In the genomic region with DNA sequence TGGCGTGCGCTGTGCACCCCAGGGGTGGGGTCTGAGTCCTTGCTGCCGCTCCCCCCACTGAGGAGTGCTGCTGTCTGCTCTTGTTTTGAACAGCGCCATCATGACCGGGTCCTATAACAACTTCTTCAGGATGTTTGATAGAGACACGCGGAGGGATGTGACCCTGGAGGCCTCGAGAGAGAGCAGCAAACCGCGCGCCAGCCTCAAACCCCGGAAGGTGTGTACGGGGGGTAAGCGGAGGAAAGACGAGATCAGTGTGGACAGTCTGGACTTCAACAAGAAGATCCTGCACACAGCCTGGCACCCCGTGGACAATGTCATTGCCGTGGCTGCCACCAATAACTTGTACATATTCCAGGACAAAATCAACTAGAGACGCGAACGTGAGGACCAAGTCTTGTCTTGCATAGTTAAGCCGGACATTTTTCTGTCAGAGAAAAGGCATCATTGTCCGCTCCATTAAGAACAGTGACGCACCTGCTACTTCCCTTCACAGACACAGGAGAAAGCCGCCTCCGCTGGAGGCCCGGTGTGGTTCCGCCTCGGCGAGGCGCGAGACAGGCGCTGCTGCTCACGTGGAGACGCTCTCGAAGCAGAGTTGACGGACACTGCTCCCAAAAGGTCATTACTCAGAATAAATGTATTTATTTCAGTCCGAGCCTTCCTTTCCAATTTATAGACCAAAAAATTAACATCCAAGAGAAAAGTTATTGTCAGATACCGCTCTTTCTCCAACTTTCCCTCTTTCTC, we compare ENCODE assay signal across 2 cellular contexts.
TF ChIP-seq lines count a peak whose summit lies in the region.

No MANE protein-coding gene starts in this region.

TF ChIP-seq in K562, 482 proteins besides CTCF, POLR2A, EP300 and RAD21:
- TF ChIP-seq ZKSCAN8 (CRISPR knock-in tag; IDR thresholded peaks at IDR 0.05) (no peak), HSF4 (CRISPR knock-in tag; IDR thresholded peaks at IDR 0.05; ENCODE audit: borderline replicate concordance) (no peak), ADNP (tag; IDR thresholded peaks at IDR 0.05) (no peak), BCL6 (CRISPR knock-in tag; IDR thresholded peaks at IDR 0.05) (no peak), NUFIP1 (IDR thresholded peaks at IDR 0.05; ENCODE audit: partially characterized antibody) (no peak), BACH1 (tag; IDR thresholded peaks at IDR 0.05) (no peak), NFXL1 (CRISPR knock-in tag; IDR thresholded peaks at IDR 0.05) (no peak)
- TF ChIP-seq, protein P1, sequence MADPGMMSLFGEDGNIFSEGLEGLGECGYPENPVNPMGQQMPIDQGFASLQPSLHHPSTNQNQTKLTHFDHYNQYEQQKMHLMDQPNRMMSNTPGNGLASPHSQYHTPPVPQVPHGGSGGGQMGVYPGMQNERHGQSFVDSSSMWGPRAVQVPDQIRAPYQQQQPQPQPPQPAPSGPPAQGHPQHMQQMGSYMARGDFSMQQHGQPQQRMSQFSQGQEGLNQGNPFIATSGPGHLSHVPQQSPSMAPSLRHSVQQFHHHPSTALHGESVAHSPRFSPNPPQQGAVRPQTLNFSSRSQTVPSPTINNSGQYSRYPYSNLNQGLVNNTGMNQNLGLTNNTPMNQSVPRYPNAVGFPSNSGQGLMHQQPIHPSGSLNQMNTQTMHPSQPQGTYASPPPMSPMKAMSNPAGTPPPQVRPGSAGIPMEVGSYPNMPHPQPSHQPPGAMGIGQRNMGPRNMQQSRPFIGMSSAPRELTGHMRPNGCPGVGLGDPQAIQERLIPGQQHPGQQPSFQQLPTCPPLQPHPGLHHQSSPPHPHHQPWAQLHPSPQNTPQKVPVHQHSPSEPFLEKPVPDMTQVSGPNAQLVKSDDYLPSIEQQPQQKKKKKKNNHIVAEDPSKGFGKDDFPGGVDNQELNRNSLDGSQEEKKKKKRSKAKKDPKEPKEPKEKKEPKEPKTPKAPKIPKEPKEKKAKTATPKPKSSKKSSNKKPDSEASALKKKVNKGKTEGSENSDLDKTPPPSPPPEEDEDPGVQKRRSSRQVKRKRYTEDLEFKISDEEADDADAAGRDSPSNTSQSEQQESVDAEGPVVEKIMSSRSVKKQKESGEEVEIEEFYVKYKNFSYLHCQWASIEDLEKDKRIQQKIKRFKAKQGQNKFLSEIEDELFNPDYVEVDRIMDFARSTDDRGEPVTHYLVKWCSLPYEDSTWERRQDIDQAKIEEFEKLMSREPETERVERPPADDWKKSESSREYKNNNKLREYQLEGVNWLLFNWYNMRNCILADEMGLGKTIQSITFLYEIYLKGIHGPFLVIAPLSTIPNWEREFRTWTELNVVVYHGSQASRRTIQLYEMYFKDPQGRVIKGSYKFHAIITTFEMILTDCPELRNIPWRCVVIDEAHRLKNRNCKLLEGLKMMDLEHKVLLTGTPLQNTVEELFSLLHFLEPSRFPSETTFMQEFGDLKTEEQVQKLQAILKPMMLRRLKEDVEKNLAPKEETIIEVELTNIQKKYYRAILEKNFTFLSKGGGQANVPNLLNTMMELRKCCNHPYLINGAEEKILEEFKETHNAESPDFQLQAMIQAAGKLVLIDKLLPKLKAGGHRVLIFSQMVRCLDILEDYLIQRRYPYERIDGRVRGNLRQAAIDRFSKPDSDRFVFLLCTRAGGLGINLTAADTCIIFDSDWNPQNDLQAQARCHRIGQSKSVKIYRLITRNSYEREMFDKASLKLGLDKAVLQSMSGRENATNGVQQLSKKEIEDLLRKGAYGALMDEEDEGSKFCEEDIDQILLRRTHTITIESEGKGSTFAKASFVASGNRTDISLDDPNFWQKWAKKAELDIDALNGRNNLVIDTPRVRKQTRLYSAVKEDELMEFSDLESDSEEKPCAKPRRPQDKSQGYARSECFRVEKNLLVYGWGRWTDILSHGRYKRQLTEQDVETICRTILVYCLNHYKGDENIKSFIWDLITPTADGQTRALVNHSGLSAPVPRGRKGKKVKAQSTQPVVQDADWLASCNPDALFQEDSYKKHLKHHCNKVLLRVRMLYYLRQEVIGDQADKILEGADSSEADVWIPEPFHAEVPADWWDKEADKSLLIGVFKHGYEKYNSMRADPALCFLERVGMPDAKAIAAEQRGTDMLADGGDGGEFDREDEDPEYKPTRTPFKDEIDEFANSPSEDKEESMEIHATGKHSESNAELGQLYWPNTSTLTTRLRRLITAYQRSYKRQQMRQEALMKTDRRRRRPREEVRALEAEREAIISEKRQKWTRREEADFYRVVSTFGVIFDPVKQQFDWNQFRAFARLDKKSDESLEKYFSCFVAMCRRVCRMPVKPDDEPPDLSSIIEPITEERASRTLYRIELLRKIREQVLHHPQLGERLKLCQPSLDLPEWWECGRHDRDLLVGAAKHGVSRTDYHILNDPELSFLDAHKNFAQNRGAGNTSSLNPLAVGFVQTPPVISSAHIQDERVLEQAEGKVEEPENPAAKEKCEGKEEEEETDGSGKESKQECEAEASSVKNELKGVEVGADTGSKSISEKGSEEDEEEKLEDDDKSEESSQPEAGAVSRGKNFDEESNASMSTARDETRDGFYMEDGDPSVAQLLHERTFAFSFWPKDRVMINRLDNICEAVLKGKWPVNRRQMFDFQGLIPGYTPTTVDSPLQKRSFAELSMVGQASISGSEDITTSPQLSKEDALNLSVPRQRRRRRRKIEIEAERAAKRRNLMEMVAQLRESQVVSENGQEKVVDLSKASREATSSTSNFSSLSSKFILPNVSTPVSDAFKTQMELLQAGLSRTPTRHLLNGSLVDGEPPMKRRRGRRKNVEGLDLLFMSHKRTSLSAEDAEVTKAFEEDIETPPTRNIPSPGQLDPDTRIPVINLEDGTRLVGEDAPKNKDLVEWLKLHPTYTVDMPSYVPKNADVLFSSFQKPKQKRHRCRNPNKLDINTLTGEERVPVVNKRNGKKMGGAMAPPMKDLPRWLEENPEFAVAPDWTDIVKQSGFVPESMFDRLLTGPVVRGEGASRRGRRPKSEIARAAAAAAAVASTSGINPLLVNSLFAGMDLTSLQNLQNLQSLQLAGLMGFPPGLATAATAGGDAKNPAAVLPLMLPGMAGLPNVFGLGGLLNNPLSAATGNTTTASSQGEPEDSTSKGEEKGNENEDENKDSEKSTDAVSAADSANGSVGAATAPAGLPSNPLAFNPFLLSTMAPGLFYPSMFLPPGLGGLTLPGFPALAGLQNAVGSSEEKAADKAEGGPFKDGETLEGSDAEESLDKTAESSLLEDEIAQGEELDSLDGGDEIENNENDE (IDR thresholded peaks at IDR 0.05; ENCODE audit: low read depth, low read length), result no peak

TF ChIP-seq in WTC11, 78 proteins besides CTCF, POLR2A, EP300 and RAD21:
- TF ChIP-seq, protein P2, sequence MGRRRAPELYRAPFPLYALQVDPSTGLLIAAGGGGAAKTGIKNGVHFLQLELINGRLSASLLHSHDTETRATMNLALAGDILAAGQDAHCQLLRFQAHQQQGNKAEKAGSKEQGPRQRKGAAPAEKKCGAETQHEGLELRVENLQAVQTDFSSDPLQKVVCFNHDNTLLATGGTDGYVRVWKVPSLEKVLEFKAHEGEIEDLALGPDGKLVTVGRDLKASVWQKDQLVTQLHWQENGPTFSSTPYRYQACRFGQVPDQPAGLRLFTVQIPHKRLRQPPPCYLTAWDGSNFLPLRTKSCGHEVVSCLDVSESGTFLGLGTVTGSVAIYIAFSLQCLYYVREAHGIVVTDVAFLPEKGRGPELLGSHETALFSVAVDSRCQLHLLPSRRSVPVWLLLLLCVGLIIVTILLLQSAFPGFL (CRISPR knock-in tag; IDR thresholded peaks at IDR 0.05; ENCODE audit: borderline replicate concordance), result no peak
- TF ChIP-seq, protein P3, sequence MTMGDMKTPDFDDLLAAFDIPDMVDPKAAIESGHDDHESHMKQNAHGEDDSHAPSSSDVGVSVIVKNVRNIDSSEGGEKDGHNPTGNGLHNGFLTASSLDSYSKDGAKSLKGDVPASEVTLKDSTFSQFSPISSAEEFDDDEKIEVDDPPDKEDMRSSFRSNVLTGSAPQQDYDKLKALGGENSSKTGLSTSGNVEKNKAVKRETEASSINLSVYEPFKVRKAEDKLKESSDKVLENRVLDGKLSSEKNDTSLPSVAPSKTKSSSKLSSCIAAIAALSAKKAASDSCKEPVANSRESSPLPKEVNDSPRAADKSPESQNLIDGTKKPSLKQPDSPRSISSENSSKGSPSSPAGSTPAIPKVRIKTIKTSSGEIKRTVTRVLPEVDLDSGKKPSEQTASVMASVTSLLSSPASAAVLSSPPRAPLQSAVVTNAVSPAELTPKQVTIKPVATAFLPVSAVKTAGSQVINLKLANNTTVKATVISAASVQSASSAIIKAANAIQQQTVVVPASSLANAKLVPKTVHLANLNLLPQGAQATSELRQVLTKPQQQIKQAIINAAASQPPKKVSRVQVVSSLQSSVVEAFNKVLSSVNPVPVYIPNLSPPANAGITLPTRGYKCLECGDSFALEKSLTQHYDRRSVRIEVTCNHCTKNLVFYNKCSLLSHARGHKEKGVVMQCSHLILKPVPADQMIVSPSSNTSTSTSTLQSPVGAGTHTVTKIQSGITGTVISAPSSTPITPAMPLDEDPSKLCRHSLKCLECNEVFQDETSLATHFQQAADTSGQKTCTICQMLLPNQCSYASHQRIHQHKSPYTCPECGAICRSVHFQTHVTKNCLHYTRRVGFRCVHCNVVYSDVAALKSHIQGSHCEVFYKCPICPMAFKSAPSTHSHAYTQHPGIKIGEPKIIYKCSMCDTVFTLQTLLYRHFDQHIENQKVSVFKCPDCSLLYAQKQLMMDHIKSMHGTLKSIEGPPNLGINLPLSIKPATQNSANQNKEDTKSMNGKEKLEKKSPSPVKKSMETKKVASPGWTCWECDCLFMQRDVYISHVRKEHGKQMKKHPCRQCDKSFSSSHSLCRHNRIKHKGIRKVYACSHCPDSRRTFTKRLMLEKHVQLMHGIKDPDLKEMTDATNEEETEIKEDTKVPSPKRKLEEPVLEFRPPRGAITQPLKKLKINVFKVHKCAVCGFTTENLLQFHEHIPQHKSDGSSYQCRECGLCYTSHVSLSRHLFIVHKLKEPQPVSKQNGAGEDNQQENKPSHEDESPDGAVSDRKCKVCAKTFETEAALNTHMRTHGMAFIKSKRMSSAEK (CRISPR knock-in tag; IDR thresholded peaks at IDR 0.05; ENCODE audit: borderline replicate concordance), result no peak
- TF ChIP-seq, protein P4, sequence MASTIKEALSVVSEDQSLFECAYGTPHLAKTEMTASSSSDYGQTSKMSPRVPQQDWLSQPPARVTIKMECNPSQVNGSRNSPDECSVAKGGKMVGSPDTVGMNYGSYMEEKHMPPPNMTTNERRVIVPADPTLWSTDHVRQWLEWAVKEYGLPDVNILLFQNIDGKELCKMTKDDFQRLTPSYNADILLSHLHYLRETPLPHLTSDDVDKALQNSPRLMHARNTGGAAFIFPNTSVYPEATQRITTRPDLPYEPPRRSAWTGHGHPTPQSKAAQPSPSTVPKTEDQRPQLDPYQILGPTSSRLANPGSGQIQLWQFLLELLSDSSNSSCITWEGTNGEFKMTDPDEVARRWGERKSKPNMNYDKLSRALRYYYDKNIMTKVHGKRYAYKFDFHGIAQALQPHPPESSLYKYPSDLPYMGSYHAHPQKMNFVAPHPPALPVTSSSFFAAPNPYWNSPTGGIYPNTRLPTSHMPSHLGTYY (CRISPR knock-in tag; IDR thresholded peaks at IDR 0.05), result no peak
- no peak for TF ChIP-seq CREM (CRISPR knock-in tag; IDR thresholded peaks at IDR 0.05)
- no peak for TF ChIP-seq SP1 (CRISPR knock-in tag; conservative IDR thresholded peaks at IDR 0.05)
- TF ChIP-seq ZNF416 (CRISPR knock-in tag; IDR thresholded peaks at IDR 0.05), result no peak
- TF ChIP-seq EMX1 (CRISPR knock-in tag; IDR thresholded peaks at IDR 0.05), result no peak
- TF ChIP-seq ZNF396 (CRISPR knock-in tag; IDR thresholded peaks at IDR 0.05; ENCODE audit: borderline replicate concordance), result no peak
- no peak for TF ChIP-seq FOXJ3 (CRISPR knock-in tag; IDR thresholded peaks at IDR 0.05; ENCODE audit: borderline replicate concordance)
- TF ChIP-seq, protein P5, sequence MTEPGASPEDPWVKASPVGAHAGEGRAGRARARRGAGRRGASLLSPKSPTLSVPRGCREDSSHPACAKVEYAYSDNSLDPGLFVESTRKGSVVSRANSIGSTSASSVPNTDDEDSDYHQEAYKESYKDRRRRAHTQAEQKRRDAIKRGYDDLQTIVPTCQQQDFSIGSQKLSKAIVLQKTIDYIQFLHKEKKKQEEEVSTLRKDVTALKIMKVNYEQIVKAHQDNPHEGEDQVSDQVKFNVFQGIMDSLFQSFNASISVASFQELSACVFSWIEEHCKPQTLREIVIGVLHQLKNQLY (CRISPR knock-in tag; IDR thresholded peaks at IDR 0.05), result no peak
- TF ChIP-seq, protein P6, sequence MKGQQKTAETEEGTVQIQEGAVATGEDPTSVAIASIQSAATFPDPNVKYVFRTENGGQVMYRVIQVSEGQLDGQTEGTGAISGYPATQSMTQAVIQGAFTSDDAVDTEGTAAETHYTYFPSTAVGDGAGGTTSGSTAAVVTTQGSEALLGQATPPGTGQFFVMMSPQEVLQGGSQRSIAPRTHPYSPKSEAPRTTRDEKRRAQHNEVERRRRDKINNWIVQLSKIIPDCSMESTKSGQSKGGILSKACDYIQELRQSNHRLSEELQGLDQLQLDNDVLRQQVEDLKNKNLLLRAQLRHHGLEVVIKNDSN (CRISPR knock-in tag; IDR thresholded peaks at IDR 0.05), result no peak
- no peak for TF ChIP-seq NR2C2 (CRISPR knock-in tag; IDR thresholded peaks at IDR 0.05)
- no peak for TF ChIP-seq GTF2I (CRISPR knock-in tag; conservative IDR thresholded peaks at IDR 0.05)
- TF ChIP-seq, protein P7, sequence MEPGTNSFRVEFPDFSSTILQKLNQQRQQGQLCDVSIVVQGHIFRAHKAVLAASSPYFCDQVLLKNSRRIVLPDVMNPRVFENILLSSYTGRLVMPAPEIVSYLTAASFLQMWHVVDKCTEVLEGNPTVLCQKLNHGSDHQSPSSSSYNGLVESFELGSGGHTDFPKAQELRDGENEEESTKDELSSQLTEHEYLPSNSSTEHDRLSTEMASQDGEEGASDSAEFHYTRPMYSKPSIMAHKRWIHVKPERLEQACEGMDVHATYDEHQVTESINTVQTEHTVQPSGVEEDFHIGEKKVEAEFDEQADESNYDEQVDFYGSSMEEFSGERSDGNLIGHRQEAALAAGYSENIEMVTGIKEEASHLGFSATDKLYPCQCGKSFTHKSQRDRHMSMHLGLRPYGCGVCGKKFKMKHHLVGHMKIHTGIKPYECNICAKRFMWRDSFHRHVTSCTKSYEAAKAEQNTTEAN (CRISPR knock-in tag; IDR thresholded peaks at IDR 0.05), result no peak
